ENCODE assay signal across 24 cellular contexts in the genomic region with DNA sequence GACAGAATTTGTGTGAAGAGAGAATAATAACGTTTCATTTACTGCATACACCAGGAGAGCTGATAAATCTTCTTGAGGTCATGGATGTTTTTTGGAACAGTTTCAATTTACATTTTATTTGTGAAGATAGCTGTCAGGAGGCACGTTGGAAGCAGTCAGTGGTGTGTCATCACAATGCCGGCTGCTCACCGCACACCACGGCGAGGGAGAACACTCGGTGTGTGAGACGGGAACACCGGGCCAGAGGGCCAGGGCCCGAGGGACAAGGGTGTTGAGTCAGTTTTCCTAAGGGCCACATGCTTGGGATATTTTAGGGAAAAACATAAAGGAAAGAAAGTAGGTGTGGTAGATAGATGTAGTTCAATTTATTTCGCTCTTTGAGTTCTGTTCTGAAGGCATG.
"Had no signal": no experiment of that assay in that cellular context is flagged by ENCODE, and none has a peak within 500 bp of the region (broad histone marks: within the 10 kb centered on the region; RNA-seq: fewer than 3 reads in every experiment).

No MANE protein-coding gene starts in this region.

- H3K36me3 ChIP-seq: adrenal gland, ascending aorta, cardiac muscle cell, colonic mucosa, gastroesophageal sphincter, right atrium auricular region, thoracic aorta, vagina, WERI-Rb-1 had no signal

- H3K4me1 ChIP-seq: adrenal gland, ascending aorta, colonic mucosa, gastroesophageal sphincter, right atrium auricular region, vagina had no signal

- DNase-seq: activated CD4-positive, alpha-beta T cell treated with anti-CD3 and anti-CD28 coated beads for 48 hours; activated CD4-positive, alpha-beta T cell treated with anti-CD3 and anti-CD28 coated beads, Interleukin-2, amount 50 U/mL, for 48 hours; activated CD8-positive, alpha-beta memory T cell treated with anti-CD3 and anti-CD28 coated beads for 24 hours; activated effector memory CD4-positive, alpha-beta T cell treated with Interleukin-2 at 50 U/mL for 16 hours; activated naive CD4-positive, alpha-beta T cell treated with anti-CD3 and anti-CD28 coated beads for 36 hours; activated naive CD8-positive, alpha-beta T cell treated with anti-CD3 and anti-CD28 coated beads for 36 hours; adrenal gland; cerebellar nuclear complex; colonic mucosa; effector memory CD4-positive, alpha-beta T cell; hippocampal formation; left colon; naive thymus-derived CD8-positive, alpha-beta T cell; stimulated activated CD4-positive, alpha-beta T cell treated with anti-CD3 and anti-CD28 coated beads, Interleukin-2, amount 100 ng/mL, for 48 hours; T-helper 1 cell had no signal

- H3K27me3 ChIP-seq: adrenal gland, ascending aorta, cardiac muscle cell, colonic mucosa, dorsolateral prefrontal cortex, gastroesophageal sphincter, right atrium auricular region, vagina had no signal

- ATAC-seq: activated CD4-positive, CD25-positive, alpha-beta regulatory T cell treated with anti-CD3 and anti-CD28 coated beads, Interleukin-2, amount 50 U/mL, for 24 hours; gastroesophageal sphincter; left colon; naive thymus-derived CD8-positive, alpha-beta T cell had no signal

- H3K27ac ChIP-seq: adrenal gland, ascending aorta, cardiac muscle cell, colonic mucosa, gastroesophageal sphincter, thoracic aorta, vagina, WERI-Rb-1 had no signal

- H3K9me3 ChIP-seq: adrenal gland, ascending aorta, gastroesophageal sphincter, right atrium auricular region, thoracic aorta, vagina had no signal

- H3K4me3 ChIP-seq: adrenal gland, ascending aorta, cardiac muscle cell, colonic mucosa, gastroesophageal sphincter, right atrium auricular region, thoracic aorta, vagina had no signal
